In the genomic region with DNA sequence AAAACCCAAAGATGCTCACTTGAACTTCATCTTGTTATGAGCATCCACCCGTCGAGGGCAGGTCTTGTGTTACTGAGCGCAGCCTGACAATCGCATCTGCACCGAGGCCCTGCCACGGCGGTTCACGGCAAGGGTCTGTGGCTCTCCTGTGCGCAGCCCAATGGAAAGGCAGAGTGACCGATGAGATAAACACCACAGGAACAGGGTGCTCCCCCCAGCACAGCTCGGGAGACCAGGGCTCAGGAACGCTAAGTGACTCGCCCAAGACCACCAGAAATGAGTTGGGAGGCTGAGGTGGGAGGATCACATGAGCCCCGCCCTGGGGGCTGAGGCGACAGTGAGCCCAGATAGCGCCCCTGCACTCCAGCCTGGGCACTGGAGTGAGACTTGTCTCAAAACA, we compare ENCODE assay signal across 1 cellular context.
A peak's percentile ranks its signal among the peaks of the same experiment; 100 is the strongest.
TF ChIP-seq lines count a peak whose summit lies in the region.

No MANE protein-coding gene starts in this region.

TF ChIP-seq in K562, 482 proteins besides CTCF, POLR2A, EP300 and RAD21:
- TF ChIP-seq PREB (CRISPR knock-in tag; IDR thresholded peaks at IDR 0.05) (no peak), POLR2G (IDR thresholded peaks at IDR 0.05; ENCODE audit: low read depth, low read length) (0 out of 2 replicates have a peak, but pooled peaks have one; percentile 38), MTA1 (IDR thresholded peaks at IDR 0.05; ENCODE audit: borderline replicate concordance) (no peak), RBM22 (IDR thresholded peaks at IDR 0.05; ENCODE audit: low read depth, low read length, poor library complexity, severe bottlenecking) (peak; percentile 83)
